ENCODE assay signal across 18 cellular contexts in genomic region chr4:187090401-187090800, GRCh38.
"Had no signal": no experiment of that assay in that cellular context is flagged by ENCODE, and none has a peak within 500 bp of the region (broad histone marks: within the 10 kb centered on the region; RNA-seq: fewer than 3 reads in every experiment).

No MANE protein-coding gene starts in this region.

- DNase-seq: activated B cell treated with CpG ODN at 0.5 μM for 24 hours; activated CD4-positive, alpha-beta memory T cell treated with anti-CD3 and anti-CD28 coated beads for 36 hours; activated CD4-positive, alpha-beta T cell treated with anti-CD3 and anti-CD28 coated beads for 4 hours; activated naive CD4-positive, alpha-beta T cell; activated naive CD8-positive, alpha-beta T cell treated with anti-CD3 and anti-CD28 coated beads for 36 hours; central memory CD4-positive, alpha-beta T cell; erythroblast; heart left ventricle; left ventricle myocardium superior; naive thymus-derived CD4-positive, alpha-beta T cell; pancreas; right lobe of liver; stimulated activated CD4-positive, alpha-beta T cell treated with anti-CD3 and anti-CD28 coated beads, Interleukin-4, amount 100 ng/mL, for 1 hour; stimulated activated naive CD8-positive, alpha-beta T cell treated with anti-CD3 and anti-CD28 coated beads, Interleukin-15, amount 100 ng/mL, for 72 hours; T-helper 9 cell; transverse colon had no signal

- ATAC-seq: activated T-helper 17 cell treated with anti-CD3 and anti-CD28 coated beads, Interleukin-2, amount 50 U/mL, for 72 hours; gastroesophageal sphincter; heart left ventricle; left ventricle myocardium superior; naive thymus-derived CD4-positive, alpha-beta T cell; pancreas; right lobe of liver; stimulated activated naive CD8-positive, alpha-beta T cell treated with anti-CD3 and anti-CD28 coated beads, Interleukin-15, amount 100 ng/mL, for 72 hours had no signal
